Comparison of ENCODE assay signal across 8 cellular contexts in genomic region chr4:1869530-1870327, GRCh38.
A peak's percentile ranks its signal among the peaks of the same experiment; 100 is the strongest.
DNase-seq lines count a peak whose midpoint lies in the region; ATAC-seq and TF ChIP-seq lines count a peak whose summit lies in the region.

No MANE protein-coding gene starts in this region.

- peak overlapping the region; percentile 90 for H3K27ac ChIP-seq in effector memory CD4-positive, alpha-beta T cell (ENCODE audit: insufficient read depth, low read length, poor library complexity, severe bottlenecking)

- no peak for DNase-seq in AG10803 (ENCODE audit: low read depth)
- no peak for DNase-seq in LNCaP clone FGC (ENCODE audit: low read depth)
- DNase-seq in effector memory CD4-positive, alpha-beta T cell = no peak
- DNase-seq in cortex of kidney (lab: John Stamatoyannopoulos, UW) = no peak
- DNase-seq in NCI-H1436 treated with DMSO at 0.1 percent for 48 hours (lab: John Stamatoyannopoulos, UW) = no peak
- DNase-seq in NCI-H345 (lab: John Stamatoyannopoulos, UW) = no peak

- no peaks in the 10 kb centered on the region for H3K27me3 ChIP-seq in effector memory CD4-positive, alpha-beta T cell (replicated peaks; ENCODE audit: control insufficient read depth, insufficient read depth, low read length, poor library complexity, severe bottlenecking)
- no peaks in the 10 kb centered on the region for H3K27me3 ChIP-seq in neuron (ENCODE audit: insufficient read depth, low read length)

- no peak for TF ChIP-seq CTCF in AG10803 (conservative IDR thresholded peaks at IDR 0.05; ENCODE audit: low read length)
- no peak for TF ChIP-seq CTCF in LNCaP clone FGC (IDR thresholded peaks at IDR 0.05; ENCODE audit: control insufficient read depth, extremely low read depth, insufficient read depth)

- no peaks in the 10 kb centered on the region for H3K9me3 ChIP-seq in effector memory CD4-positive, alpha-beta T cell (ENCODE audit: control insufficient read depth, low read length)
- no peaks in the 10 kb centered on the region for H3K9me3 ChIP-seq in neuron (ENCODE audit: low read length)

- H3K4me3 ChIP-seq in AG10803 (ENCODE audit: low read length) = peak overlapping the region; percentile 66
- peak overlapping the region; percentile 65 for H3K4me3 ChIP-seq in LNCaP clone FGC (ENCODE audit: low read depth, low read length)
- H3K4me3 ChIP-seq in effector memory CD4-positive, alpha-beta T cell (ENCODE audit: insufficient read depth, low read depth, low read length, poor library complexity, severe bottlenecking) = peak overlapping the region; percentile 85
- peak overlapping the region; percentile 86 for H3K4me3 ChIP-seq in neuron (ENCODE audit: low read length)

- H2AFZ ChIP-seq in neuron (ENCODE audit: low read depth, low read length) = peak overlapping the region; percentile 58

- H3K36me3 ChIP-seq in effector memory CD4-positive, alpha-beta T cell (ENCODE audit: control insufficient read depth, insufficient read depth, low read length) = no peaks in the 10 kb centered on the region
- H3K36me3 ChIP-seq in neuron (ENCODE audit: insufficient read depth, low read length) = no peaks in the 10 kb centered on the region

- peaks cover 18% of the 10 kb centered on the region for H3K4me1 ChIP-seq in effector memory CD4-positive, alpha-beta T cell (ENCODE audit: control insufficient read depth, insufficient read depth, low read length, poor library complexity, severe bottlenecking)
- peaks cover 56% of the 10 kb centered on the region for H3K4me1 ChIP-seq in neuron (ENCODE audit: insufficient read depth, low read length)

- peak; percentile 5 for ATAC-seq in GM19468 (IDR thresholded peaks at IDR 0.05; ENCODE audit: extremely low read depth, unreplicated experiment)
